19 cellular contexts compared by ENCODE assay signal in genomic region chr5:67731886-67732285, GRCh38.
DNase-seq lines count a peak whose midpoint lies in the region; TF ChIP-seq lines count a peak whose summit lies in the region.
"Had no signal": no experiment of that assay in that cellular context is flagged by ENCODE, and none has a peak within 500 bp of the region (broad histone marks: within the 10 kb centered on the region; RNA-seq: fewer than 3 reads in every experiment).

No MANE protein-coding gene starts in this region.

- H3K9me3 Mint-ChIP-seq in nephron, result peaks cover 15% of the 10 kb centered on the region

- no peaks in the 10 kb centered on the region for H3K9me3 ChIP-seq in thyroid gland

- no peak overlapping the region for H3K4me3 ChIP-seq in thyroid gland (replicated peaks in 1 of 3)

- H3K27ac Mint-ChIP-seq in nephron, result peak overlapping the region; percentile 48 to 80 (median 66)
- H3K27ac Mint-ChIP-seq: B cell had no signal

- peak; percentile 90 for DNase-seq in Ammon's horn (ENCODE audit: low spot score)
- DNase-seq in NCI-H69 (lab: John Stamatoyannopoulos, UW), result peak; percentile 47
- peak; percentile 95 for DNase-seq in globus pallidus (ENCODE audit: low spot score)
- no peak for DNase-seq in thyroid gland
- DNase-seq in DMS 273 (lab: John Stamatoyannopoulos, UW; ENCODE audit: unreplicated experiment), result no peak
- no peak for DNase-seq in DMS153 (lab: John Stamatoyannopoulos, UW)
- DNase-seq in NCI-H2171 (lab: John Stamatoyannopoulos, UW), result no peak
- DNase-seq: 8988T, COR-L47, KBM-7, NCI-H1417, NCI-H2029, NCI-H2171 treated with DMSO at 0.1 percent for 48 hours, NCI-H510A treated with DMSO at 0.1 percent for 48 hours, NCI-H82, RPMI8226, SHP77 treated with DMSO at 0.1 percent for 48 hours had no signal

- no peaks in the 10 kb centered on the region for H3K27me3 ChIP-seq in thyroid gland

- intact Hi-C loops in thyroid gland (cut with DNase I), result no loop called here

- no peaks in the 10 kb centered on the region for H3K27me3 Mint-ChIP-seq in nephron (ENCODE audit: low read depth)

- TF ChIP-seq CTCF in nephron (IDR thresholded peaks at IDR 0.05; ENCODE audit: unreplicated experiment in 3 of 3) (no peak), thyroid gland (IDR thresholded peaks at IDR 0.05) (no peak)

- peaks cover 42 to 49% of the 10 kb centered on the region in 2 donors for H3K4me1 ChIP-seq in thyroid gland

- H3K36me3 Mint-ChIP-seq in nephron (ENCODE audit: low read depth), result peaks cover 4% of the 10 kb centered on the region

- H3K4me3 Mint-ChIP-seq in nephron, result no peak overlapping the region
- H3K4me3 Mint-ChIP-seq: B cell had no signal

- no peaks in the 10 kb centered on the region for H3K36me3 ChIP-seq in thyroid gland

- peak overlapping the region in 1 of 3 donors; percentile 8 for H3K27ac ChIP-seq in thyroid gland

- TF ChIP-seq POLR2A in thyroid gland (IDR thresholded peaks at IDR 0.05), result no peak

- H3K4me1 Mint-ChIP-seq in nephron, result peaks cover 39% of the 10 kb centered on the region
- H3K4me1 Mint-ChIP-seq: B cell had no signal

- 88 to 89% methylated on average over 2 of the region's 2 CpGs for WGBS in thyroid gland, 2 donors

Comparison
In these comparisons a context has a peak if more than half of its experiments do, and no peak if none do; other contexts are left out.
1. DNase-seq: peak in Ammon's horn (single experiment), NCI-H69 (single experiment) and globus pallidus (single experiment); none in thyroid gland (0 of 2), DMS 273 (single experiment), DMS153 (single experiment) and NCI-H2171 (single experiment).